ENCODE assay signal across 9 cellular contexts in the genomic region with DNA sequence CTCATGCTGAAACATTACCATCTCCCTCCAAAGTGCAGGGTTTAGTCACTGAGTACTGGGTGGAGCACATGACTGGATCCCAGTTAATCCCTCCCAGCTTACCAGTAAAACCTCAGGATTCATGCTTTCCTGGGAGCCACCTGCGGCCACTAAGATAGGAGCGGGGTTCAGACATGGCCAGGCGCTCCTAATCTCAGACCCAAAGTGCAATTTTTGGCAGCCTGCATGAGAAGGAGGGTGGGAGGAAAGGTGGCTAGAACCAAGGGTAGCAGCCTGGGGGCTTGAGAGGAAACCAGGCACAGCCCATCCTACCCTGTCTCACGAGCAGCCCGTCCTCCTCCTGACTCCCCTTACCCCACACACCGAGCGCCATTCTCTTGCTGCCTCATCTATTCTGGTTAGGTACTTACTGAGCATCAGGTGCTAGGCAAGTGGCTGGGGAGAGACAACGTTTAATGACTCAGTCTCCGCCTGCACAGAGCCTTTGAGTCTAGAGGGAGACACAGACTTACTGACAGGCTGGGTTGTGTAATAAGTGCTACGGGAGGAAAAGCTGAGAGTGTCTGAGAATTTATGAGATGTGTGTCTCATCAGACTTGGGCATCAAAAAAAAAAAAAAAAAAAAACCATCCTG. TPM values are rescaled to one million over a fixed set of nuclear protein-coding genes. Genes with fewer than 3 reads are reported as not detected.
DNase-seq lines count a peak whose midpoint lies in the region; ATAC-seq lines count a peak whose summit lies in the region.
"Had no signal": no experiment of that assay in that cellular context is flagged by ENCODE, and none has a peak within 500 bp of the region (broad histone marks: within the 10 kb centered on the region; RNA-seq: fewer than 3 reads in every experiment).

No MANE protein-coding gene starts in this region.

- H3K27ac ChIP-seq in SJSA1: no peak overlapping the region

- no peak overlapping the region for H3K4me3 ChIP-seq in SJSA1
- H3K4me3 ChIP-seq in skeletal muscle cell (ENCODE audit: low read depth, low read length): no peak overlapping the region

- H3K27ac Mint-ChIP-seq in activated T-helper 17 cell treated with anti-CD3 and anti-CD28 coated beads, Interleukin-2, amount 50 U/mL, for 72 hours: no peak overlapping the region

- H3K4me3 Mint-ChIP-seq in activated T-helper 17 cell treated with anti-CD3 and anti-CD28 coated beads, Interleukin-2, amount 50 U/mL, for 72 hours: no peak overlapping the region

- no peaks in the 10 kb centered on the region for H3K9me3 Mint-ChIP-seq in activated T-helper 17 cell treated with anti-CD3 and anti-CD28 coated beads, Interleukin-2, amount 50 U/mL, for 72 hours
- H3K9me3 Mint-ChIP-seq: brain had no signal

- no peaks in the 10 kb centered on the region for H3K9me3 ChIP-seq in SJSA1 (replicated peaks)

- no peak for ATAC-seq in activated T-helper 17 cell treated with anti-CD3 and anti-CD28 coated beads, Interleukin-2, amount 50 U/mL, for 72 hours (replicated peaks)

- DNase-seq in HCEC 1CT (peak; percentile 93), SJSA1 (ENCODE audit: low read depth in 1 of 2, low spot score in 2 of 2) (peak; percentile 52 to 55), fibroblast of the conjunctiva (ENCODE audit: low read depth) (peak; percentile 82), skeletal muscle cell (ENCODE audit: low read depth) (peak; percentile 88), NCI-H2227 treated with DMSO at 0.1 percent for 48 hours (lab: John Stamatoyannopoulos, UW) (no peak), NCI-H2171 treated with DMSO at 0.1 percent for 48 hours (lab: John Stamatoyannopoulos, UW) (no peak), HUDEP-2 (lab: John Stamatoyannopoulos, UW; ENCODE audit: unreplicated experiment in 76 of 76) (no peak)

- no peaks in the 10 kb centered on the region for H3K36me3 Mint-ChIP-seq in activated T-helper 17 cell treated with anti-CD3 and anti-CD28 coated beads, Interleukin-2, amount 50 U/mL, for 72 hours (ENCODE audit: low read depth)
- H3K36me3 Mint-ChIP-seq: brain had no signal

- peaks cover 24% of the 10 kb centered on the region for H3K27me3 Mint-ChIP-seq in activated T-helper 17 cell treated with anti-CD3 and anti-CD28 coated beads, Interleukin-2, amount 50 U/mL, for 72 hours
- H3K27me3 Mint-ChIP-seq: brain had no signal

- H3K4me1 Mint-ChIP-seq in activated T-helper 17 cell treated with anti-CD3 and anti-CD28 coated beads, Interleukin-2, amount 50 U/mL, for 72 hours: peaks cover 13% of the 10 kb centered on the region

- H3K36me3 ChIP-seq in SJSA1: no peaks in the 10 kb centered on the region

- H3K27me3 ChIP-seq in SJSA1 (replicated peaks): no peaks in the 10 kb centered on the region

- H3K4me1 ChIP-seq in SJSA1 (replicated peaks): peaks cover 46% of the 10 kb centered on the region

RNA-seq across cellular contexts. Expression of a gene that starts 9.9 kb away (rescaled TPM):
- total RNA-seq in SJSA1 (2014; rRNA removed; shearing (Covaris generic)): 1.6 and 2.8 TPM in 2 replicates
- 1 to 10 TPM in 1 of 2 donors, under 1 TPM in 1; 0.99 to 2.9 TPM for total RNA-seq in activated T-helper 17 cell treated with anti-CD3 and anti-CD28 coated beads, Interleukin-2, amount 50 U/mL, for 72 hours

RNA-seq across cellular contexts. Expression of a gene that starts 50.7 kb away (rescaled TPM):
- not detected in 2 replicates for total RNA-seq in SJSA1 (2014; rRNA removed; shearing (Covaris generic))
- not detected for total RNA-seq in activated T-helper 17 cell treated with anti-CD3 and anti-CD28 coated beads, Interleukin-2, amount 50 U/mL, for 72 hours

Comparison
In these comparisons a context has a peak if more than half of its experiments do, and no peak if none do; other contexts are left out.
1. DNase-seq: peak in HCEC 1CT (single experiment), SJSA1 (2 of 2), fibroblast of the conjunctiva (single experiment) and skeletal muscle cell (single experiment); none in NCI-H2227 treated with DMSO at 0.1 percent for 48 hours (single experiment), NCI-H2171 treated with DMSO at 0.1 percent for 48 hours (single experiment) and HUDEP-2 (0 of 76).